8 cellular contexts compared by ENCODE assay signal in the genomic region with DNA sequence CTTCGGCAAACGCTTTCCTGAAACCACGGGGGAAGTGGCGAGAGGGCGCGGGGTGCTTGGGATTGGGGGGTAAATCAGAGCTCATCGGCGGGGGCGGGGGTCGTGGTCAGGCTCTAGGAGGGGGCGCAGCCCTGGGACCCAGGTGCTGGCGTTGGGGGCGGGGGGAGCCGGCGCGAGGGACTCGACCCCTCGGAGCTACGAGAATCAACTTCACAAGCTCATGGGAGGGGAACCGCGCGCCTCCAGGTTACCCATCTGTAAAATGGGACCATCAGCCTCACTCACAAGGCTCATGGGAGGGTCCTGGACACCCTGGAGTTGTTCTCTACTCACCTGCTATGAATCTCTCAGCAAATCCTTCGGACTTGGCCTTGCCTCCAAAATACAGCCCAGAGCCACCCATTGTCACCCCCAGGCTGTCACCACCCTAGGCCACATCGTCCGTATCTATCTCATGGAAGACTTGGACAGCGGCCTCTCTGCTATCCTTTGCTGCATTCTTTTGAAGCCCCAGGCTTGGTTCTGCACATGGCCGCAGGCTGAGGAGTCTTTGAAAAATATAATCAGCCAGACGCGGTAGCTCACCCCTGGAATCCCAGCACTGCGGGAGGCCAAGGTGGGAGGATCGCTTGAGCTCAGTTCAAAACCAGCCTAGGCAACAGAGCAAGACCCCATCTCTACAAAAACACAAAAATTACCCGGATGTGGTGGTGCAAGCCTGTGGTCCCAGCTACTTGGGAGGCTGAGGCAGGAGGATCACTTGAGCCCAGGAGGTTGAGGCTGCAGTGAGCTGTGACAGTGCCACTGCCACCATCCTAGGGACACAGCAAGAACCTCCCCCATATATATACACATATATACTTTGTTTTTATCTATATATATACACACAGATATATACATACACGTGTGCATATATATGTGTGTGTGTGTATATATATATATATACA. TPM values are rescaled to one million over a fixed set of nuclear protein-coding genes. Genes with fewer than 3 reads are reported as not detected.
A peak's percentile ranks its signal among the peaks of the same experiment; 100 is the strongest.
DNase-seq lines count a peak whose midpoint lies in the region; ATAC-seq, FAIRE-seq and TF ChIP-seq lines count a peak whose summit lies in the region.

No MANE protein-coding gene starts in this region.

- H3K36me3 ChIP-seq in keratinocyte (ENCODE audit: control insufficient read depth in 2 of 2, extremely low read depth in 1 of 2, insufficient read depth in 2 of 2, low read length in 2 of 2) (peaks cover 4 to 10% of the 10 kb centered on the region in 2 experiments), stomach smooth muscle (ENCODE audit: control insufficient read depth in 2 of 2, insufficient read depth in 2 of 2, low read length in 2 of 2) (peaks cover 5 to 10% of the 10 kb centered on the region in 2 donors)

- peaks cover 64% of the 10 kb centered on the region for H3K4me1 Mint-ChIP-seq in activated naive CD8-positive, alpha-beta T cell treated with anti-CD3 and anti-CD28 coated beads, Interleukin-2, amount 50 U/mL, for 24 hours

- H3K4me3 Mint-ChIP-seq in activated naive CD8-positive, alpha-beta T cell treated with anti-CD3 and anti-CD28 coated beads, Interleukin-2, amount 50 U/mL, for 24 hours, result peak overlapping the region; percentile 97

- FAIRE-seq in keratinocyte (lab: Jason Lieb, UNC), result no peak

- DNase-seq in NK-92 treated with Interleukin-12 subunit alpha and Interleukin-12 subunit beta, amount 100 ng/mL, for 24 hours (lab: John Stamatoyannopoulos, UW), result peak; percentile 40
- DNase-seq in NK-92 (lab: John Stamatoyannopoulos, UW; ENCODE audit: unreplicated experiment) (no peak), keratinocyte (ENCODE audit: low read depth, low spot score) (no peak)
- DNase-seq in activated naive CD8-positive, alpha-beta T cell treated with anti-CD3 and anti-CD28 coated beads, Interleukin-2, amount 50 U/mL, for 24 hours, result peak; percentile 25

- peak overlapping the region; percentile 90 for H2AFZ ChIP-seq in keratinocyte (ENCODE audit: control insufficient read depth, low read length)

- peaks cover 47% of the 10 kb centered on the region for H3K79me2 ChIP-seq in keratinocyte (ENCODE audit: control insufficient read depth, insufficient read depth, low read length)

- no peak for ATAC-seq in activated naive CD8-positive, alpha-beta T cell treated with anti-CD3 and anti-CD28 coated beads, Interleukin-2, amount 50 U/mL, for 24 hours
- ATAC-seq in GM18519 (IDR thresholded peaks at IDR 0.05; ENCODE audit: low FRiP score, unreplicated experiment) (no peak), GM19467 (IDR thresholded peaks at IDR 0.05; ENCODE audit: unreplicated experiment) (no peak), HG02678 (IDR thresholded peaks at IDR 0.05; ENCODE audit: unreplicated experiment) (no peak)

- H3K9me1 ChIP-seq in keratinocyte (ENCODE audit: control insufficient read depth, extremely low read depth, insufficient read depth, low read length), result no peaks in the 10 kb centered on the region

- H3K4me1 ChIP-seq in keratinocyte (ENCODE audit: control insufficient read depth, extremely low read depth, insufficient read depth, low read length) (peaks cover 23% of the 10 kb centered on the region), stomach smooth muscle (ENCODE audit: control insufficient read depth, insufficient read depth, low read length) (peaks cover 43% of the 10 kb centered on the region)

- H3K27ac Mint-ChIP-seq in activated naive CD8-positive, alpha-beta T cell treated with anti-CD3 and anti-CD28 coated beads, Interleukin-2, amount 50 U/mL, for 24 hours, result peak overlapping the region; percentile 91

- H4K20me1 ChIP-seq in keratinocyte (ENCODE audit: control insufficient read depth, extremely low read depth, insufficient read depth, low read length), result peaks cover 10% of the 10 kb centered on the region

- peaks cover 26% of the 10 kb centered on the region for H3K36me3 Mint-ChIP-seq in activated naive CD8-positive, alpha-beta T cell treated with anti-CD3 and anti-CD28 coated beads, Interleukin-2, amount 50 U/mL, for 24 hours (ENCODE audit: low read depth)

- no peaks in the 10 kb centered on the region for H3K9me3 Mint-ChIP-seq in activated naive CD8-positive, alpha-beta T cell treated with anti-CD3 and anti-CD28 coated beads, Interleukin-2, amount 50 U/mL, for 24 hours

- H3K4me2 ChIP-seq in keratinocyte (ENCODE audit: control insufficient read depth, extremely low read depth, insufficient read depth, low read depth, low read length), result peak overlapping the region; percentile 76

- no peaks in the 10 kb centered on the region for H3K9me3 ChIP-seq in keratinocyte (ENCODE audit: control insufficient read depth, low read depth, low read length)
- no peaks in the 10 kb centered on the region for H3K9me3 ChIP-seq in stomach smooth muscle (ENCODE audit: control insufficient read depth in 2 of 2, low read length in 2 of 2)

- H3K9ac ChIP-seq in keratinocyte (ENCODE audit: control insufficient read depth, extremely low read depth, insufficient read depth, low read length), result peak overlapping the region; percentile 92
- H3K9ac ChIP-seq in stomach smooth muscle (ENCODE audit: low read length in 2 of 2), result peak overlapping the region; percentile 71 to 83

- peak overlapping the region; percentile 77 to 97 (median 82) for H3K4me3 ChIP-seq in keratinocyte (ENCODE audit: control insufficient read depth in 2 of 3, extremely low read depth in 1 of 3, insufficient read depth in 2 of 3, low read depth in 1 of 3, low read length in 3 of 3)
- peak overlapping the region; percentile 65 to 86 for H3K4me3 ChIP-seq in stomach smooth muscle (ENCODE audit: low read length in 2 of 2)

- H3K27ac ChIP-seq in keratinocyte (ENCODE audit: control insufficient read depth, insufficient read depth, low read length), result peak overlapping the region; percentile 85
- H3K27ac ChIP-seq in stomach smooth muscle (ENCODE audit: low read length), result peak overlapping the region; percentile 76

- TF ChIP-seq CTCF in keratinocyte (optimal IDR thresholded peaks at IDR 0.05 in 1 of 3, IDR thresholded peaks at IDR 0.05 in 1 of 3, conservative IDR thresholded peaks at IDR 0.05 in 1 of 3; ENCODE audit: extremely low read depth in 1 of 3, insufficient read depth in 2 of 3, low read length in 3 of 3), result no peak

- H3K27me3 ChIP-seq in keratinocyte (ENCODE audit: control insufficient read depth, extremely low read depth, insufficient read depth, low read length), result no peaks in the 10 kb centered on the region
- H3K27me3 ChIP-seq in stomach smooth muscle (ENCODE audit: control insufficient read depth in 1 of 2, insufficient read depth in 2 of 2, low read length in 2 of 2), result no peaks in the 10 kb centered on the region

- peaks cover 2% of the 10 kb centered on the region for H3K27me3 Mint-ChIP-seq in activated naive CD8-positive, alpha-beta T cell treated with anti-CD3 and anti-CD28 coated beads, Interleukin-2, amount 50 U/mL, for 24 hours

- dilution Hi-C loops in keratinocyte (cut with MboI; ENCODE audit: extremely low pct_ligation_motif_present, low sequenced_read_pairs), result no loop called here

RNA-seq across cellular contexts. Expression of gene RANBP3, which starts 0.9 kb away (rescaled TPM):
- polyA plus RNA-seq in keratinocyte, result 36.4 to 61.4 TPM (median 44.6 TPM) in 3 replicates
- polyA plus RNA-seq in keratinocyte (2011; ENCODE audit: low read depth), result 14.4 TPM
- polyA plus RNA-seq in keratinocyte (2011; cell fraction: cytosol; rRNA removed), result 28.9 and 55.0 TPM in 2 replicates
- polyA plus RNA-seq in keratinocyte (2011; cell fraction: nucleus; rRNA removed), result 41.3 and 61.5 TPM in 2 replicates
- polyA plus RNA-seq in keratinocyte (2012; ENCODE audit: low replicate concordance), result 28.9 and 55.7 TPM in 2 replicates
- 37.0 to 68.2 TPM (median 38.0 TPM) in 3 replicates for polyA minus RNA-seq in keratinocyte
- polyA minus RNA-seq in keratinocyte (2011; cell fraction: cytosol; rRNA and poly(A)+ RNA removed), result 38.9 TPM
- 20.0 and 33.6 TPM in 2 replicates for polyA minus RNA-seq in keratinocyte (2011; cell fraction: nucleus; rRNA and poly(A)+ RNA removed)

Comparison
In these comparisons a context has a peak if more than half of its experiments do, and no peak if none do; other contexts are left out.
1. DNase-seq: peak in NK-92 treated with Interleukin-12 subunit alpha and Interleukin-12 subunit beta, amount 100 ng/mL, for 24 hours (single experiment) and activated naive CD8-positive, alpha-beta T cell treated with anti-CD3 and anti-CD28 coated beads, Interleukin-2, amount 50 U/mL, for 24 hours (single experiment); none in NK-92 (single experiment) and keratinocyte (single experiment).